Comparison of ENCODE assay signal across 15 cellular contexts in genomic region chr18:3821524-3821923, GRCh38.
"Had no signal": no experiment of that assay in that cellular context is flagged by ENCODE, and none has a peak within 500 bp of the region (broad histone marks: within the 10 kb centered on the region; RNA-seq: fewer than 3 reads in every experiment).

No MANE protein-coding gene starts in this region.

- DNase-seq: activated CD4-positive, alpha-beta T cell treated with anti-CD3 and anti-CD28 coated beads for 1 hour; activated CD4-positive, alpha-beta T cell treated with anti-CD3 and anti-CD28 coated beads, Interleukin-2, amount 50 U/mL, for 48 hours; activated naive CD4-positive, alpha-beta T cell treated with Interleukin-2 at 50 U/mL for 16 hours; dermis blood vessel endothelial cell; effector memory CD8-positive, alpha-beta T cell; heart left ventricle; lower lobe of right lung; nephron progenitor cell; stimulated activated naive B cell treated with anti-CD40 and anti-IgM and Interleukin-4, amounts not matched to agents 10 μg/mL and 1 μg/mL and 100 μg/mL, for 72 hours; T1000; thyroid gland; uterus had no signal

- H3K27ac ChIP-seq: ascending aorta, epithelial cell of prostate, heart left ventricle, lower lobe of right lung, thyroid gland, uterus had no signal

- H3K4me3 ChIP-seq: ascending aorta, heart left ventricle, lower lobe of right lung, thyroid gland, uterus had no signal

- H3K4me1 ChIP-seq: ascending aorta, heart left ventricle, lower lobe of right lung, thyroid gland had no signal

- ATAC-seq: activated T-helper 17 cell treated with anti-CD3 and anti-CD28 coated beads, Interleukin-2, amount 50 U/mL, for 72 hours; effector memory CD8-positive, alpha-beta T cell; heart left ventricle; stimulated activated naive B cell treated with anti-CD40 and anti-IgM and Interleukin-4, amounts not matched to agents 10 μg/mL and 1 μg/mL and 100 μg/mL, for 72 hours had no signal

- H3K27me3 ChIP-seq: ascending aorta, heart left ventricle, thyroid gland, uterus had no signal

- H3K9me3 ChIP-seq: ascending aorta, lower lobe of right lung, thyroid gland, uterus had no signal

- H3K36me3 ChIP-seq: ascending aorta, heart left ventricle, lower lobe of right lung, thyroid gland, uterus had no signal
